In the genomic region with DNA sequence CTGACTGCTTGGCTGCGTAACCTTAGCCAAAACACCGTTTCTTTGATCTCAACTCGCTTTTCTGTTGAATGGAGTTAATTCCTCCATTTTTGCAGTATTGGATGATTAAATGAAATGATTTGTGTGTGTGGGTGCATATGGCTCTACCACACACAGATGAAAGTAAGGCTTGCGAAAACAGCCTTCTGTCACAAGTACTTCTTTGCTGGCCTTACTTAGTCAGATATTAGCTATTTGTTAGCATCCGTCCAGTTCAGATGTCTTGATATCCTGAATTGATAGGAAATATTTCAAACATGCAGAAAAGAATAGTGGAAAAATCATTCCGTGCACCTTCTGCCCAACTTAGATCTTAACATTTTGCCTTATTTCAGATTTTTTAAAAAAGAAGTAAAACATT, we compare ENCODE assay signal across 25 cellular contexts. TPM values are rescaled to one million over a fixed set of nuclear protein-coding genes. Genes with fewer than 3 reads are reported as not detected.
DNase-seq lines count a peak whose midpoint lies in the region; TF ChIP-seq lines count a peak whose summit lies in the region.
"Had no signal": no experiment of that assay in that cellular context is flagged by ENCODE, and none has a peak within 500 bp of the region (broad histone marks: within the 10 kb centered on the region; RNA-seq: fewer than 3 reads in every experiment).

No MANE protein-coding gene starts in this region.

- H2AFZ ChIP-seq in SK-N-SH (ENCODE audit: low read depth) (no peak overlapping the region), fibroblast of lung (ENCODE audit: low read length) (no peak overlapping the region)
- H2AFZ ChIP-seq: PC-9 had no signal

- TF ChIP-seq CTCF in SK-N-SH (IDR thresholded peaks at IDR 0.05) (no peak), fibroblast of lung (conservative IDR thresholded peaks at IDR 0.05 in 1 of 2, IDR thresholded peaks at IDR 0.05 in 1 of 2; ENCODE audit: low read depth in 1 of 2, low read length in 2 of 2) (no peak)

- no peak overlapping the region for H3K27ac Mint-ChIP-seq in activated naive CD8-positive, alpha-beta T cell
- H3K27ac Mint-ChIP-seq in activated naive CD8-positive, alpha-beta T cell treated with anti-CD3 and anti-CD28 coated beads for 36 hours, result no peak overlapping the region
- H3K27ac Mint-ChIP-seq: activated naive CD8-positive, alpha-beta T cell treated with anti-CD3 and anti-CD28 coated beads, Interleukin-2, amount 10 ng/mL, durations not matched to agents 7 days and 5 days; activated T-helper 1 cell treated with anti-CD3 and anti-CD28 coated beads, Interleukin-12 subunit alpha, Interleukin-12 subunit beta, Interleukin-2, Interleukin-4 antibody, amounts not matched to agents 30 ng/mL and 10 ng/mL and 1 ng/mL, durations not matched to agents 14 hours and 24 hours and 36 hours had no signal

- TF ChIP-seq RAD21 in SK-N-SH (IDR thresholded peaks at IDR 0.05; ENCODE audit: low read length), result no peak

- H3K4me2 ChIP-seq in SK-N-SH (peak overlapping the region; percentile 22), fibroblast of lung (ENCODE audit: extremely low read depth, insufficient read depth, low read length) (peak overlapping the region; percentile 23), skeletal muscle satellite cell (ENCODE audit: low read length) (peak overlapping the region; percentile 7)
- H3K4me2 ChIP-seq: PC-9 had no signal

- H3K9me3 Mint-ChIP-seq in activated naive CD8-positive, alpha-beta T cell (ENCODE audit: low read depth), result no peaks in the 10 kb centered on the region
- H3K9me3 Mint-ChIP-seq in activated naive CD8-positive, alpha-beta T cell treated with anti-CD3 and anti-CD28 coated beads for 36 hours, result no peaks in the 10 kb centered on the region
- H3K9me3 Mint-ChIP-seq: activated naive CD8-positive, alpha-beta T cell treated with anti-CD3 and anti-CD28 coated beads, Interleukin-2, amount 10 ng/mL, durations not matched to agents 7 days and 5 days; activated T-helper 1 cell treated with anti-CD3 and anti-CD28 coated beads, Interleukin-12 subunit alpha, Interleukin-12 subunit beta, Interleukin-2, Interleukin-4 antibody, amounts not matched to agents 30 ng/mL and 10 ng/mL and 1 ng/mL, durations not matched to agents 14 hours and 24 hours and 36 hours had no signal

- H3K27me3 ChIP-seq in SK-N-SH (ENCODE audit: insufficient read depth) (no peaks in the 10 kb centered on the region), fibroblast of lung (ENCODE audit: control insufficient read depth, insufficient read depth, low read length) (no peaks in the 10 kb centered on the region), skeletal muscle satellite cell (ENCODE audit: control insufficient read depth, insufficient read depth, low read length) (no peaks in the 10 kb centered on the region)
- H3K27me3 ChIP-seq: BE2C, brain microvascular endothelial cell, SJCRH30, tibial nerve had no signal

- H3K79me2 ChIP-seq in SK-N-SH (ENCODE audit: insufficient read depth) (peaks cover 76% of the 10 kb centered on the region), fibroblast of lung (ENCODE audit: control insufficient read depth, insufficient read depth, low read length) (no peaks in the 10 kb centered on the region)

- H3K4me1 Mint-ChIP-seq in activated naive CD8-positive, alpha-beta T cell (ENCODE audit: low read depth), result peaks cover 67% of the 10 kb centered on the region
- H3K4me1 Mint-ChIP-seq in activated naive CD8-positive, alpha-beta T cell treated with anti-CD3 and anti-CD28 coated beads for 36 hours, result peaks cover 64% of the 10 kb centered on the region

- no peaks in the 10 kb centered on the region for H3F3A ChIP-seq in SK-N-SH (replicated peaks; ENCODE audit: insufficient read depth)

- POLR2A ChIA-PET in SK-N-SH (lab: Yijun Ruan, JAX), result no interaction called here

- H3K27me3 Mint-ChIP-seq in activated naive CD8-positive, alpha-beta T cell, result no peaks in the 10 kb centered on the region
- H3K27me3 Mint-ChIP-seq in activated naive CD8-positive, alpha-beta T cell treated with anti-CD3 and anti-CD28 coated beads for 36 hours, result no peaks in the 10 kb centered on the region
- H3K27me3 Mint-ChIP-seq: activated naive CD8-positive, alpha-beta T cell treated with anti-CD3 and anti-CD28 coated beads, Interleukin-2, amount 10 ng/mL, durations not matched to agents 7 days and 5 days had no signal

- no peaks in the 10 kb centered on the region for H3K36me3 Mint-ChIP-seq in activated naive CD8-positive, alpha-beta T cell
- H3K36me3 Mint-ChIP-seq in activated naive CD8-positive, alpha-beta T cell treated with anti-CD3 and anti-CD28 coated beads for 36 hours, result peaks cover 8% of the 10 kb centered on the region

- no peak for DNase-seq in activated naive CD8-positive, alpha-beta T cell treated with anti-CD3 and anti-CD28 coated beads for 36 hours
- DNase-seq in SK-N-SH (no peak), fibroblast of lung (ENCODE audit: low read depth in 2 of 2) (peak in 1 of 2 donors; percentile 45), DMS79 treated with DMSO at 0.1 percent for 48 hours (lab: John Stamatoyannopoulos, UW) (no peak), GM19240 (ENCODE audit: insufficient read length, low spot score) (no peak)
- no peak for DNase-seq in activated naive CD4-positive, alpha-beta T cell treated with anti-CD3 and anti-CD28 coated beads, Interleukin-2, amount 50 U/mL, for 16 hours
- DNase-seq: activated CD4-positive, alpha-beta T cell treated with anti-CD3 and anti-CD28 coated beads for 4 hours; activated naive CD8-positive, alpha-beta T cell treated with anti-CD3 and anti-CD28 coated beads, Interleukin-2, amount 10 ng/mL, durations not matched to agents 7 days and 5 days; BE2C; brain microvascular endothelial cell; hypothalamus; NCI-H1092 treated with DMSO at 0.1 percent for 48 hours; NCI-H2029; NCI-H345; NCI-H774; nucleus accumbens; PC-9; SJCRH30; stimulated activated CD4-positive, alpha-beta T cell treated with anti-CD3 and anti-CD28 coated beads, Interleukin-2, amount 100 ng/mL, for 48 hours; stimulated activated naive CD4-positive, alpha-beta T cell treated with Interleukin-2 at 50 U/mL for 16 hours had no signal

- peaks cover 0 to 24% of the 10 kb centered on the region in 2 experiments; a peak in 3 of 4 replicates for H3K4me1 ChIP-seq in SK-N-SH (ENCODE audit: control insufficient read depth in 1 of 2, insufficient read depth in 2 of 2, low read depth in 1 of 2, low read length in 1 of 2)
- H3K4me1 ChIP-seq in fibroblast of lung (ENCODE audit: control insufficient read depth, extremely low read depth, insufficient read depth, low read length), result peaks cover 2% of the 10 kb centered on the region
- H3K4me1 ChIP-seq in skeletal muscle satellite cell (ENCODE audit: control insufficient read depth, insufficient read depth, low read length), result peaks cover 10% of the 10 kb centered on the region
- H3K4me1 ChIP-seq: SJCRH30 had no signal

- no peaks in the 10 kb centered on the region for H3K9me3 ChIP-seq in SK-N-SH
- H3K9me3 ChIP-seq in fibroblast of lung (ENCODE audit: control insufficient read depth, insufficient read depth, low read depth, low read length), result no peaks in the 10 kb centered on the region
- H3K9me3 ChIP-seq in skeletal muscle satellite cell (replicated peaks; ENCODE audit: low read length), result no peaks in the 10 kb centered on the region
- H3K9me3 ChIP-seq: BE2C, SJCRH30, tibial nerve had no signal

- H3K4me3 Mint-ChIP-seq in activated naive CD8-positive, alpha-beta T cell, result peak overlapping the region; percentile 18
- no peak overlapping the region for H3K4me3 Mint-ChIP-seq in activated naive CD8-positive, alpha-beta T cell treated with anti-CD3 and anti-CD28 coated beads for 36 hours
- H3K4me3 Mint-ChIP-seq: activated naive CD8-positive, alpha-beta T cell treated with anti-CD3 and anti-CD28 coated beads, Interleukin-2, amount 10 ng/mL, durations not matched to agents 7 days and 5 days; activated T-helper 1 cell treated with anti-CD3 and anti-CD28 coated beads, Interleukin-12 subunit alpha, Interleukin-12 subunit beta, Interleukin-2, Interleukin-4 antibody, amounts not matched to agents 30 ng/mL and 10 ng/mL and 1 ng/mL, durations not matched to agents 14 hours and 24 hours and 36 hours had no signal

- no peak overlapping the region for H3K9ac ChIP-seq in SK-N-SH
- no peak overlapping the region for H3K9ac ChIP-seq in fibroblast of lung (ENCODE audit: insufficient read depth, low read length)
- H3K9ac ChIP-seq in skeletal muscle satellite cell (ENCODE audit: low read depth, low read length), result no peak overlapping the region

- H3K4me3 ChIP-seq in SK-N-SH (ENCODE audit: low read depth in 2 of 2, low read length in 1 of 2), result no peak overlapping the region
- no peak overlapping the region for H3K4me3 ChIP-seq in fibroblast of lung (replicated peaks in 1 of 4; ENCODE audit: control extremely low read depth in 1 of 4, insufficient read depth in 1 of 4, low read depth in 3 of 4, low read length in 4 of 4)
- no peak overlapping the region for H3K4me3 ChIP-seq in skeletal muscle satellite cell (ENCODE audit: low read length)
- H3K4me3 ChIP-seq: PC-9, SJCRH30, tibial nerve had no signal

- H4K20me1 ChIP-seq in SK-N-SH (ENCODE audit: insufficient read depth), result peaks cover 5% of the 10 kb centered on the region; the same call in 1 of the 2 replicates
- no peaks in the 10 kb centered on the region for H4K20me1 ChIP-seq in fibroblast of lung (ENCODE audit: control insufficient read depth, extremely low read depth, insufficient read depth, low read length)

- 68% methylated on average over 6 of the region's 6 CpGs for WGBS in SK-N-SH (ENCODE audit: low lambda C conversion rate)

- H3K27ac ChIP-seq in SK-N-SH (ENCODE audit: low read depth in 2 of 2, low read length in 1 of 2) (0 out of 4 replicates have a peak overlapping the region, but pooled peaks of 1 of the 2 experiments have one; percentile 0), fibroblast of lung (ENCODE audit: insufficient read depth, low read length) (no peak overlapping the region)
- H3K27ac ChIP-seq: brain microvascular endothelial cell, HL-60, PC-9, SJCRH30, tibial nerve had no signal

- H3K36me3 ChIP-seq in SK-N-SH (replicated peaks in 1 of 2; ENCODE audit: control insufficient read depth in 1 of 2, insufficient read depth in 2 of 2, low read length in 1 of 2) (no peaks in the 10 kb centered on the region), fibroblast of lung (ENCODE audit: control insufficient read depth, insufficient read depth, low read length) (no peaks in the 10 kb centered on the region), skeletal muscle satellite cell (ENCODE audit: insufficient read depth, low read length) (no peaks in the 10 kb centered on the region)
- H3K36me3 ChIP-seq: BE2C, brain microvascular endothelial cell, tibial nerve had no signal

- no peak for TF ChIP-seq EP300 in SK-N-SH (IDR thresholded peaks at IDR 0.05; ENCODE audit: borderline replicate concordance in 1 of 2, low read depth in 1 of 2, low read length in 1 of 2)

- CTCF ChIA-PET in SK-N-SH (lab: Yijun Ruan, JAX), result interaction anchor here (0.9 to 1.9 kb wide), 2 partner anchors 8 to 17 kb away, joined by 3 to 5 read pairs; no protein-coding TSS in a partner anchor

- no peaks in the 10 kb centered on the region for H3K9me2 ChIP-seq in SK-N-SH

RNA-seq across cellular contexts. Expression of gene NCOA1, which starts 21.8 kb away (rescaled TPM):
- total RNA-seq in activated naive CD8-positive, alpha-beta T cell treated with anti-CD3 and anti-CD28 coated beads for 36 hours, result 10 to 100 TPM; 19.2 to 20.2 TPM
- 10.7 and 13.1 TPM in 2 replicates for polyA plus RNA-seq in SK-N-SH (2012; rRNA removed)
- polyA plus RNA-seq in SK-N-SH (2012; cell fraction: cytosol; rRNA removed), result 10.1 and 12.0 TPM in 2 replicates
- polyA plus RNA-seq in SK-N-SH (2012; cell fraction: nucleus; rRNA removed), result 10.0 and 17.1 TPM in 2 replicates
- 14.6 and 15.5 TPM in 2 replicates for total RNA-seq in fibroblast of lung
- 19.1 and 19.8 TPM in 2 replicates for polyA plus RNA-seq in fibroblast of lung
- 8.3 and 10.6 TPM in 2 replicates for polyA plus RNA-seq in fibroblast of lung (2012)
- 14.1 and 21.7 TPM in 2 replicates for polyA minus RNA-seq in fibroblast of lung (ENCODE audit: low replicate concordance)
- total RNA-seq in skeletal muscle satellite cell (2012; rRNA removed), result 9.6 and 11.2 TPM in 2 replicates
